Comparison of ENCODE assay signal across 8 cellular contexts in genomic region chr5:84255318-84255717, GRCh38.
DNase-seq lines count a peak whose midpoint lies in the region; ATAC-seq, FAIRE-seq and TF ChIP-seq lines count a peak whose summit lies in the region.

No MANE protein-coding gene starts in this region.

- H3K36me3 Mint-ChIP-seq in activated T-cell treated with anti-CD3 and anti-CD28 coated beads, Interleukin-2, amount 50 U/mL, for 24 hours (ENCODE audit: low read depth), result no peaks in the 10 kb centered on the region

- H3K27me3 Mint-ChIP-seq in activated T-cell treated with anti-CD3 and anti-CD28 coated beads, Interleukin-2, amount 50 U/mL, for 24 hours, result no peaks in the 10 kb centered on the region

- no peak overlapping the region for H3K4me3 Mint-ChIP-seq in activated T-cell treated with anti-CD3 and anti-CD28 coated beads, Interleukin-2, amount 50 U/mL, for 24 hours

- H3K4me1 ChIP-seq in A549, result no peaks in the 10 kb centered on the region; the same call in 2 of the 3 replicates

- peak; percentile 30; the same call in 2 of the 3 replicates for TF ChIP-seq CTCF in A549 (IDR thresholded peaks at IDR 0.05)

- no peaks in the 10 kb centered on the region for H3K4me1 Mint-ChIP-seq in activated T-cell treated with anti-CD3 and anti-CD28 coated beads, Interleukin-2, amount 50 U/mL, for 24 hours (ENCODE audit: low read depth)

- no peak overlapping the region for H3K27ac ChIP-seq in A549
- no peak overlapping the region for H3K27ac ChIP-seq in epithelial cell of prostate

- no peak for FAIRE-seq in A549 (lab: Jason Lieb, UNC)

- peak in 1 of 2 experiments; percentile 39; a peak in 1 of 5 replicates for TF ChIP-seq RAD21 in A549 (conservative IDR thresholded peaks at IDR 0.05 in 1 of 2, IDR thresholded peaks at IDR 0.05 in 1 of 2)

- H3K4me2 ChIP-seq in A549, result no peak overlapping the region

- POLR2A ChIA-PET in A549 (lab: Yijun Ruan, JAX), result no interaction called here

- no peaks in the 10 kb centered on the region for H3K9me3 ChIP-seq in A549

- no peak overlapping the region for H3K27ac Mint-ChIP-seq in activated T-cell treated with anti-CD3 and anti-CD28 coated beads, Interleukin-2, amount 50 U/mL, for 24 hours

- H3K4me3 ChIP-seq in A549, result no peak overlapping the region

- no peak for TF ChIP-seq POLR2A in A549 (IDR thresholded peaks at IDR 0.05; ENCODE audit: low read length)

- ATAC-seq in A549, result peak in 1 of 2 experiments; percentile 62; a peak in 3 of 6 replicates
- peak; percentile 41 for ATAC-seq in GM18868 (IDR thresholded peaks at IDR 0.05; ENCODE audit: unreplicated experiment)
- ATAC-seq in GM18909 (IDR thresholded peaks at IDR 0.05; ENCODE audit: poor library complexity, unreplicated experiment), result no peak
- no peak for ATAC-seq in HG02970 (IDR thresholded peaks at IDR 0.05; ENCODE audit: low FRiP score, unreplicated experiment)

- CTCF ChIA-PET in A549 (lab: Yijun Ruan, JAX), result interaction anchor here (0.9 to 2.9 kb wide), 3 partner anchors 327 to 538 kb away, joined by 3 to 7 read pairs (median 5); no protein-coding TSS in a partner anchor

- DNase-seq in A549 (ENCODE audit: low read depth in 1 of 2, low spot score in 1 of 2) (peak in 1 of 2 experiments; percentile 18), NCI-H446 treated with DMSO at 0.1 percent for 48 hours (lab: John Stamatoyannopoulos, UW) (peak; percentile 5), epithelial cell of prostate (ENCODE audit: low read depth, low spot score) (peak; percentile 5)
- DNase-seq in activated T-cell treated with anti-CD3 and anti-CD28 coated beads, Interleukin-2, amount 50 U/mL, for 24 hours, result no peak
- DNase-seq in effector CD4-positive, alpha-beta T cell, result no peak

- no peak for TF ChIP-seq EP300 in A549 (IDR thresholded peaks at IDR 0.05)

- H3K9me3 Mint-ChIP-seq in activated T-cell treated with anti-CD3 and anti-CD28 coated beads, Interleukin-2, amount 50 U/mL, for 24 hours, result no peaks in the 10 kb centered on the region

TF ChIP-seq in A549, 52 proteins besides CTCF, POLR2A, EP300 and RAD21:
- peak; percentile 31; the same call in 1 of the 3 replicates for TF ChIP-seq SMC3 (IDR thresholded peaks at IDR 0.05)
- TF ChIP-seq HEYL (CRISPR knock-in tag; IDR thresholded peaks at IDR 0.05), result no peak
TF ChIP-seq in A549: peak in this region for 1.

Comparison
In these comparisons a context has a peak if more than half of its experiments do, and no peak if none do; other contexts are left out.
1. DNase-seq: peak in NCI-H446 treated with DMSO at 0.1 percent for 48 hours (single experiment) and epithelial cell of prostate (single experiment); none in activated T-cell treated with anti-CD3 and anti-CD28 coated beads, Interleukin-2, amount 50 U/mL, for 24 hours (single experiment) and effector CD4-positive, alpha-beta T cell (single experiment).